ENCODE assay signal across 37 cellular contexts in genomic region chr1:12657060-12657866, GRCh38. TPM values are rescaled to one million over a fixed set of nuclear protein-coding genes. Genes with fewer than 3 reads are reported as not detected.
"Had no signal": no experiment of that assay in that cellular context is flagged by ENCODE, and none has a peak within 500 bp of the region (broad histone marks: within the 10 kb centered on the region; RNA-seq: fewer than 3 reads in every experiment).

No MANE protein-coding gene starts in this region.

- H3K27ac Mint-ChIP-seq: dendritic cell treated with granulocyte-macrophage colony-stimulating factor and Interleukin-4, amounts not matched to agents 40 ng/mL and 50 ng/mL, for 4 days; endodermal cell; nephron; neural progenitor cell; stimulated activated naive B cell treated with anti-CD40 and anti-IgM and Interleukin-4, amounts not matched to agents 10 μg/mL and 1 μg/mL and 100 μg/mL, for 72 hours had no signal

- H3K36me3 Mint-ChIP-seq: naive thymus-derived CD4-positive, alpha-beta T cell; neural progenitor cell; stimulated activated naive B cell treated with anti-CD40 and anti-IgM and Interleukin-4, amounts not matched to agents 10 μg/mL and 1 μg/mL and 100 μg/mL, for 72 hours had no signal

- H3K4me2 ChIP-seq: hepatocyte, neural progenitor cell had no signal

- ATAC-seq: foreskin keratinocyte; gastroesophageal sphincter; heart left ventricle; left cardiac atrium; left lung; naive thymus-derived CD4-positive, alpha-beta T cell; psoas muscle; right cardiac atrium; stimulated activated naive B cell treated with anti-CD40 and anti-IgM and Interleukin-4, amounts not matched to agents 10 μg/mL and 1 μg/mL and 100 μg/mL, for 72 hours had no signal

- H3K27ac ChIP-seq: epithelial cell of prostate, esophagus muscularis mucosa, foreskin keratinocyte, gastroesophageal sphincter, heart left ventricle, hepatocyte, left lung, neural progenitor cell, psoas muscle, sigmoid colon, stomach, thyroid gland, vagina had no signal

- H3K4me1 ChIP-seq: foreskin keratinocyte, neural progenitor cell, psoas muscle, thyroid gland, vagina had no signal

- H3K36me3 ChIP-seq: esophagus muscularis mucosa, gastroesophageal sphincter, heart left ventricle, left lung, neural progenitor cell, sigmoid colon, stomach, thyroid gland, vagina had no signal

- H3K4me3 Mint-ChIP-seq: dendritic cell treated with granulocyte-macrophage colony-stimulating factor and Interleukin-4, amounts not matched to agents 40 ng/mL and 50 ng/mL, for 4 days; endodermal cell; naive thymus-derived CD4-positive, alpha-beta T cell; nephron; neural progenitor cell; stimulated activated naive B cell treated with anti-CD40 and anti-IgM and Interleukin-4, amounts not matched to agents 10 μg/mL and 1 μg/mL and 100 μg/mL, for 72 hours had no signal

- DNase-seq: effector CD8-positive, alpha-beta T cell; endodermal cell; foreskin keratinocyte; heart left ventricle; left cardiac atrium; left lung; mesenchymal stem cell; midbrain; naive thymus-derived CD4-positive, alpha-beta T cell; nucleus accumbens; right cardiac atrium; sigmoid colon; stimulated activated CD4-positive, alpha-beta T cell treated with anti-CD3 and anti-CD28 coated beads, Interleukin-4, amount 100 ng/mL, for 4 hours; stimulated activated naive B cell treated with anti-CD40 and anti-IgM and Interleukin-4, amounts not matched to agents 10 μg/mL and 1 μg/mL and 100 μg/mL, for 72 hours; stomach; thyroid gland had no signal

- FAIRE-seq: colon, islet of Langerhans had no signal

- H3K79me2 ChIP-seq: hepatocyte had no signal

- H3K9me3 Mint-ChIP-seq: dendritic cell treated with granulocyte-macrophage colony-stimulating factor and Interleukin-4, amounts not matched to agents 40 ng/mL and 50 ng/mL, for 4 days; nephron; stimulated activated naive B cell treated with anti-CD40 and anti-IgM and Interleukin-4, amounts not matched to agents 10 μg/mL and 1 μg/mL and 100 μg/mL, for 72 hours had no signal

- H3K4me3 ChIP-seq: esophagus muscularis mucosa, gastroesophageal sphincter, heart left ventricle, hepatocyte, left lung, neural progenitor cell, psoas muscle, sigmoid colon, stomach, thyroid gland, vagina had no signal

- H3K9me3 ChIP-seq: esophagus muscularis mucosa, gastroesophageal sphincter, heart left ventricle, left lung, psoas muscle, sigmoid colon, stomach, thyroid gland, vagina had no signal

- H3K9ac ChIP-seq: neural progenitor cell had no signal

- H3K27me3 ChIP-seq: esophagus muscularis mucosa, foreskin keratinocyte, gastroesophageal sphincter, heart left ventricle, hepatocyte, left lung, neural progenitor cell, sigmoid colon, stomach, thyroid gland, vagina had no signal

- H2AFZ ChIP-seq: hepatocyte, neural progenitor cell had no signal

RNA-seq across cellular contexts. Expression of gene AADACL4, which starts 13.4 kb away (rescaled TPM):
- total RNA-seq: endodermal cell; esophagus muscularis mucosa; fibroblast of lung; foreskin keratinocyte; gastroesophageal sphincter; heart left ventricle; kidney epithelial cell; left cardiac atrium; left lung; lung microvascular endothelial cell; mucosa of gallbladder; naive thymus-derived CD4-positive, alpha-beta T cell; osteocyte; psoas muscle; renal cortical epithelial cell; right cardiac atrium; sigmoid colon; skeletal muscle tissue; stomach; subcutaneous adipose tissue; temporal lobe; thyroid gland; ureter; vagina had no signal
- polyA plus RNA-seq: fibroblast of lung; foreskin keratinocyte; heart left ventricle; hepatocyte; naive thymus-derived CD4-positive, alpha-beta T cell; psoas muscle; right cardiac atrium; stomach had no signal

RNA-seq across cellular contexts. Expression of gene AADACL3, which starts 58.6 kb away (rescaled TPM):
- total RNA-seq: esophagus muscularis mucosa; fibroblast of lung; foreskin keratinocyte; gastroesophageal sphincter; heart left ventricle; kidney epithelial cell; left lung; lung microvascular endothelial cell; mucosa of gallbladder; naive thymus-derived CD4-positive, alpha-beta T cell; osteocyte; psoas muscle; renal cortical epithelial cell; right cardiac atrium; sigmoid colon; skeletal muscle tissue; stomach; temporal lobe; thyroid gland; ureter; vagina had no signal
- polyA plus RNA-seq: fibroblast of lung; foreskin keratinocyte; heart left ventricle; hepatocyte; naive thymus-derived CD4-positive, alpha-beta T cell; psoas muscle; right cardiac atrium; sigmoid colon; stomach had no signal
